Comparison of ENCODE assay signal across 8 cellular contexts in the genomic region with DNA sequence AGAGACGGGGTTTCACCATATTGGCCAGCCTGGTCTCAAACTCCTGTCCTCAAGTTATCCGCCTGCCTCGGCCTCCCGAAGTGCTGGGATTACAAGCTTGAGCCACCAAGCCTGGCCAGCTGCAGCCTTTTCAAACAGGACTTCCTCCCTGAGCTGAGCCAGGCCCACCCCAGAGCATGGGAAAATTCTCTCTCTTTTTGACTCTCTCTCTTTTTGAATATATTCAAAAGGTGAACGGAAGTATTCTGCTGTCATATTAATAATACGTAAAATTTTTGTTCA. TPM values are rescaled to one million over a fixed set of nuclear protein-coding genes. Genes with fewer than 3 reads are reported as not detected.
DNase-seq lines count a peak whose midpoint lies in the region; ATAC-seq, FAIRE-seq and TF ChIP-seq lines count a peak whose summit lies in the region.

No MANE protein-coding gene starts in this region.

- TSS peak; percentile 97 for BruUV-seq in GM12878 (replicated peaks; lab: Mats Ljungman, UMichigan)

- H2AFZ ChIP-seq in GM12878 (ENCODE audit: control insufficient read depth, low read depth, low read length) (no peak overlapping the region), mesenchymal stem cell (ENCODE audit: low read depth, low read length) (peak overlapping the region; percentile 5)

- SMC1A ChIA-PET in GM12878 (lab: Charles Lee; ENCODE audit: uncharacterized antibody, unreplicated experiment) = interaction anchor here (0.7 to 2.8 kb wide), 12 partner anchors 12 to 160 kb away, joined by 3 to 13 read pairs (median 3); a partner anchor contains a TSS

- H3K4ac ChIP-seq in mesenchymal stem cell (ENCODE audit: low read depth in 1 of 2, low read length in 2 of 2) = peak overlapping the region in 1 of 2 experiments; percentile 58

- 19% methylated on average over 6 of the region's 6 CpGs for WGBS in GM12878 (ENCODE audit: insufficient coverage, insufficient replicate concordance, low lambda C conversion rate, missing lambda C conversion rate)
- WGBS in mesenchymal stem cell = 4% methylated on average over 4 of the region's 6 CpGs
- 15% methylated on average over 6 of the region's 6 CpGs for WGBS in urinary bladder

- H3K23ac ChIP-seq in mesenchymal stem cell (ENCODE audit: low read length in 2 of 2) = no peak overlapping the region

- no peaks in the 10 kb centered on the region for H3K27me3 ChIP-seq in GM12878 (replicated peaks in 1 of 2; ENCODE audit: control insufficient read depth in 2 of 2, insufficient read depth in 2 of 2, low read length in 1 of 2)
- no peaks in the 10 kb centered on the region for H3K27me3 ChIP-seq in mesenchymal stem cell (ENCODE audit: control insufficient read depth in 1 of 2, insufficient read depth in 1 of 2, low read length in 2 of 2)

- TF ChIP-seq RAD21 in GM12878 (IDR thresholded peaks at IDR 0.05; ENCODE audit: insufficient read depth, low read depth, low read length) = no peak

- no peak for TF ChIP-seq POLR2A in GM12878 (IDR thresholded peaks at IDR 0.05; ENCODE audit: low read depth, low read length)

- RAD21 ChIA-PET in GM12878 (lab: Charles Lee; ENCODE audit: unreplicated experiment) = interaction anchor here (1.0 to 2.1 kb wide), 5 partner anchors 14 to 160 kb away, joined by 3 to 14 read pairs (median 5); a partner anchor contains a TSS

- H3K79me1 ChIP-seq in mesenchymal stem cell (replicated peaks; ENCODE audit: low read length, poor library complexity, severe bottlenecking) = peaks cover 12% of the 10 kb centered on the region

- peaks cover 14% of the 10 kb centered on the region for H3K79me2 ChIP-seq in GM12878 (ENCODE audit: control insufficient read depth, insufficient read depth, low read length)

- no peak for TF ChIP-seq CTCF in GM12878 (IDR thresholded peaks at IDR 0.05 in 2 of 3, conservative IDR thresholded peaks at IDR 0.05 in 1 of 3; ENCODE audit: control insufficient read depth in 2 of 3, extremely low read depth in 1 of 3, insufficient read depth in 1 of 3, low read depth in 3 of 3, low read length in 3 of 3)

- no peak overlapping the region for H2AK5ac ChIP-seq in mesenchymal stem cell (ENCODE audit: low read length, severe bottlenecking)

- H4K8ac ChIP-seq in mesenchymal stem cell (ENCODE audit: low read length) = no peak overlapping the region

- POLR2A ChIA-PET in GM12878 (lab: Charles Lee) = interaction anchor here (0.7 to 2.2 kb wide), 5 partner anchors 43 to 154 kb away, joined by 3 to 10 read pairs (median 4); a partner anchor contains a TSS

- in situ Hi-C loops in GM12878 (cut with MboI) = no loop called here

- ATAC-seq in GM12878 = no peak
- ATAC-seq in GM18907 (IDR thresholded peaks at IDR 0.05; ENCODE audit: unreplicated experiment) = no peak

- DNase-seq in stimulated activated CD4-positive, alpha-beta T cell treated with anti-CD3 and anti-CD28 coated beads, Interleukin-12 subunit alpha, Interleukin-12 subunit beta, amount 100 ng/mL, for 4 hours = peak; percentile 8
- no peak for DNase-seq in stimulated activated CD4-positive, alpha-beta T cell treated with anti-CD3 and anti-CD28 coated beads, Interleukin-4, amount 100 ng/mL, for 1 hour
- DNase-seq in GM12878 (ENCODE audit: low read depth, low spot score) (no peak), mesenchymal stem cell (no peak), NCI-H345 (lab: John Stamatoyannopoulos, UW) (no peak), NCI-H1092 (lab: John Stamatoyannopoulos, UW) (no peak)

- no peak for FAIRE-seq in GM12878 (lab: Jason Lieb, UNC)

- H3K9me3 ChIP-seq in GM12878 (replicated peaks; ENCODE audit: control insufficient read depth, insufficient read depth, low read length) (peaks cover 35% of the 10 kb centered on the region), mesenchymal stem cell (ENCODE audit: control insufficient read depth, low read length) (peaks cover 87% of the 10 kb centered on the region)

- no peak overlapping the region for H2BK5ac ChIP-seq in mesenchymal stem cell (ENCODE audit: low read depth, low read length, poor library complexity, severe bottlenecking)

- no peak for TF ChIP-seq EP300 in GM12878 (IDR thresholded peaks at IDR 0.05; ENCODE audit: borderline replicate concordance in 1 of 2, control insufficient read depth in 1 of 2, low read depth in 2 of 2, low read length in 2 of 2)

- H3K27ac ChIP-seq in GM12878 (ENCODE audit: control insufficient read depth, insufficient read depth) (peak overlapping the region; percentile 58), mesenchymal stem cell (ENCODE audit: low read length, poor library complexity, severe bottlenecking) (peak overlapping the region; percentile 53), urinary bladder (ENCODE audit: low read depth) (peak overlapping the region; percentile 66)

- no peak overlapping the region for H2BK120ac ChIP-seq in mesenchymal stem cell (ENCODE audit: low read depth, low read length)

- H3K14ac ChIP-seq in mesenchymal stem cell (ENCODE audit: low read length in 2 of 2) = no peak overlapping the region

- H2BK15ac ChIP-seq in mesenchymal stem cell (ENCODE audit: low read depth, poor library complexity, severe bottlenecking) = no peak overlapping the region

- H3K4me1 ChIP-seq in GM12878 (ENCODE audit: control insufficient read depth, insufficient read depth, low read length) (peaks cover 2% of the 10 kb centered on the region; the same call in 1 of the 2 replicates), mesenchymal stem cell (ENCODE audit: control insufficient read depth, insufficient read depth, low read depth, low read length) (no peaks in the 10 kb centered on the region), urinary bladder (ENCODE audit: insufficient read depth) (no peaks in the 10 kb centered on the region)

- H3K18ac ChIP-seq in mesenchymal stem cell (ENCODE audit: low read depth in 1 of 2, low read length in 2 of 2) = peak overlapping the region; percentile 21 to 54

- H3K9ac ChIP-seq in GM12878 (ENCODE audit: control insufficient read depth, insufficient read depth, low read length) (no peak overlapping the region; the same call in 1 of the 2 replicates), mesenchymal stem cell (ENCODE audit: low read length) (peak overlapping the region; percentile 97)

- CTCF ChIA-PET in GM12878 (lab: Yijun Ruan, JAX) = interaction anchor here (1.0 to 1.7 kb wide), 4 partner anchors 16 to 158 kb away, joined by 3 to 6 read pairs (median 4); a partner anchor contains a TSS

- H3K4me2 ChIP-seq in GM12878 (ENCODE audit: control insufficient read depth, insufficient read depth) (no peak overlapping the region), mesenchymal stem cell (ENCODE audit: low read length, poor library complexity, severe bottlenecking) (peak overlapping the region; percentile 61)

- H4K91ac ChIP-seq in mesenchymal stem cell (ENCODE audit: low read length) = no peak overlapping the region

- no peaks in the 10 kb centered on the region for H4K20me1 ChIP-seq in GM12878 (ENCODE audit: control insufficient read depth, insufficient read depth)

- H3K36me3 ChIP-seq in GM12878 (ENCODE audit: control insufficient read depth in 2 of 2, insufficient read depth in 2 of 2, low read length in 1 of 2) (no peaks in the 10 kb centered on the region), mesenchymal stem cell (ENCODE audit: control insufficient read depth in 1 of 2, insufficient read depth in 2 of 2, low read depth in 1 of 2, low read length in 2 of 2) (peaks cover 15 to 20% of the 10 kb centered on the region in 2 experiments), urinary bladder (ENCODE audit: insufficient read depth) (no peaks in the 10 kb centered on the region)

- peak overlapping the region; percentile 90 for H3K4me3 ChIP-seq in GM12878
- H3K4me3 ChIP-seq in mesenchymal stem cell (ENCODE audit: insufficient read depth in 1 of 2, low read depth in 1 of 2, low read length in 2 of 2) = peak overlapping the region in 1 of 2 experiments; percentile 82
- H3K4me3 ChIP-seq in urinary bladder (ENCODE audit: low read depth, low read length) = peak overlapping the region; percentile 48

- no peak overlapping the region for H2BK12ac ChIP-seq in mesenchymal stem cell (ENCODE audit: low read length in 2 of 2)

- intact Hi-C loops in GM12878 (cut with micrococcal nuclease; ENCODE audit: unreplicated experiment) = loop anchor here (5.0 kb wide), 3 partner anchors 45 to 160 kb away; a partner anchor contains a TSS

RNA-seq across cellular contexts. Expression of a gene that starts 0.5 kb away (rescaled TPM):
- 235 and 244 TPM in 2 replicates for total RNA-seq in GM12878 (2013; cell fraction: nucleolus; rRNA removed)
- 8.0 and 12.0 TPM in 2 replicates for total RNA-seq in GM12878 (2014; rRNA removed)
- 11.7 and 12.0 TPM in 2 replicates for total RNA-seq in GM12878 (2014; rRNA removed; fragmentation: Illumina TruSeq; extraction: Trizol)
- total RNA-seq in GM12878 (2021) = 8.6 and 8.8 TPM in 2 replicates
- 4.7 TPM for polyA plus RNA-seq in GM12878 (2011; ENCODE audit: low read depth)
- 5.9 and 10.2 TPM in 2 replicates for polyA plus RNA-seq in GM12878 (2011; rRNA removed)
- 2.7 and 3.5 TPM in 2 replicates for polyA plus RNA-seq in GM12878 (2011; cell fraction: cytosol; rRNA removed)
- 3.4 and 3.9 TPM in 2 replicates for polyA plus RNA-seq in GM12878 (2011; cell fraction: nucleus; rRNA removed)
- 8.1 and 9.1 TPM in 2 replicates for polyA plus RNA-seq in GM12878 (2012)
- 7.2 and 8.7 TPM in 2 replicates for polyA plus RNA-seq in GM12878 (2014; fragmentation: Illumina TruSeq; extraction: Trizol)
- polyA plus RNA-seq in GM12878 (2014; fragmentation: Nextera tagmentation; extraction: Ambion mirVana) = 1 to 10 TPM; 3.5 to 4.0 TPM
- 5.2 and 7.4 TPM in 2 replicates for polyA plus RNA-seq in GM12878 (2014; rRNA removed)
- polyA plus RNA-seq in GM12878 (2016; fragmentation: Nextera tagmentation; extraction: Ambion mirVana) = 1 to 10 TPM; 7.8 to 9.1 TPM
- 3.4 and 4.5 TPM in 2 replicates for polyA minus RNA-seq in GM12878 (2011; rRNA and poly(A)+ RNA removed)
- 1.6 and 3.6 TPM in 2 replicates for polyA minus RNA-seq in GM12878 (2011; cell fraction: cytosol; rRNA and poly(A)+ RNA removed)
- polyA minus RNA-seq in GM12878 (2011; cell fraction: nucleus; rRNA and poly(A)+ RNA removed) = 5.8 and 8.8 TPM in 2 replicates
- polyA plus RNA-seq in mesenchymal stem cell (2013, experiment 1 of 2) = 8.5 TPM
- 8.5 TPM for polyA plus RNA-seq in mesenchymal stem cell (2013, experiment 2 of 2)
- total RNA-seq in urinary bladder = 71.4 TPM
- 8.8 TPM for polyA plus RNA-seq in urinary bladder

RNA-seq across cellular contexts. Expression of a gene that starts 43.6 kb away (rescaled TPM):
- 46.6 and 49.7 TPM in 2 replicates for total RNA-seq in GM12878 (2013; cell fraction: nucleolus; rRNA removed)
- total RNA-seq in GM12878 (2014; rRNA removed) = 5.1 and 6.0 TPM in 2 replicates
- total RNA-seq in GM12878 (2014; rRNA removed; fragmentation: Illumina TruSeq; extraction: Trizol) = 7.3 and 7.8 TPM in 2 replicates
- total RNA-seq in GM12878 (2021) = 3.7 and 4.8 TPM in 2 replicates
- 2.2 TPM for polyA plus RNA-seq in GM12878 (2011; ENCODE audit: low read depth)
- 4.4 and 6.5 TPM in 2 replicates for polyA plus RNA-seq in GM12878 (2011; rRNA removed)
- polyA plus RNA-seq in GM12878 (2011; cell fraction: cytosol; rRNA removed) = 1.5 and 2.3 TPM in 2 replicates
- 3.1 and 3.2 TPM in 2 replicates for polyA plus RNA-seq in GM12878 (2011; cell fraction: nucleus; rRNA removed)
- polyA plus RNA-seq in GM12878 (2012) = 3.7 and 4.4 TPM in 2 replicates
- polyA plus RNA-seq in GM12878 (2014; fragmentation: Illumina TruSeq; extraction: Trizol) = 6.9 and 11.1 TPM in 2 replicates
- 1 to 10 TPM; 2.6 to 3.3 TPM for polyA plus RNA-seq in GM12878 (2014; fragmentation: Nextera tagmentation; extraction: Ambion mirVana)
- polyA plus RNA-seq in GM12878 (2014; rRNA removed) = 1.8 and 3.1 TPM in 2 replicates
- polyA plus RNA-seq in GM12878 (2016; fragmentation: Nextera tagmentation; extraction: Ambion mirVana) = 1 to 10 TPM; 7.7 to 8.9 TPM
- polyA minus RNA-seq in GM12878 (2011; rRNA and poly(A)+ RNA removed) = 2.2 and 3.4 TPM in 2 replicates
- 1.1 TPM in 2 replicates for polyA minus RNA-seq in GM12878 (2011; cell fraction: cytosol; rRNA and poly(A)+ RNA removed)
- 1.6 and 3.5 TPM in 2 replicates for polyA minus RNA-seq in GM12878 (2011; cell fraction: nucleus; rRNA and poly(A)+ RNA removed)
- 5.1 TPM for polyA plus RNA-seq in mesenchymal stem cell (2013, experiment 1 of 2)
- 4.8 TPM for polyA plus RNA-seq in mesenchymal stem cell (2013, experiment 2 of 2)
- total RNA-seq in urinary bladder = 17.9 TPM
- polyA plus RNA-seq in urinary bladder = 4.2 TPM
